26 cellular contexts compared by ENCODE assay signal in the genomic region with DNA sequence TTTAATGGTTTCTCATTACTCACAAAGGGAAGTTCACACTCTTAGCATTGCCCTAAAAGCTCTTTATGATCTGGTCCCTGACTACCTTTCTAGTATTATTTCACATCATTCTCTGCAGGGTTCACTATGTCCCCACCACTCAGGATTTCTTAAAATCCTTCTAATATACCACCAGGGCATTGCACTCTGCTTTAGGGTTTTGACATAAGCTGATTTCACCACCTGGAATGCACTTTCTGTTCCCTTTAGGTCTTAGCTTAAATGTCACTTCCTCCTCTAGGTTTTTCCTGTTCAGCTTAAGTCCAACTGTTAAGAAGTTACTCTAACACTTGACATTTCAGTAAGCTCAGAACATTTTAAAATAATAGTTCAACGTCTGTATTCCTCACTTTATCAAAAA.
DNase-seq lines count a peak whose midpoint lies in the region; ATAC-seq lines count a peak whose summit lies in the region.
"Had no signal": no experiment of that assay in that cellular context is flagged by ENCODE, and none has a peak within 500 bp of the region (broad histone marks: within the 10 kb centered on the region; RNA-seq: fewer than 3 reads in every experiment).

No MANE protein-coding gene starts in this region.

- peak overlapping the region; percentile 7 for H3K4me3 Mint-ChIP-seq in activated T-helper 2 cell treated with anti-CD3 and anti-CD28 coated beads, Interferon-gamma antibody, Interleukin-2, Interleukin-4, amounts not matched to agents 10 μg/mL and 5 μg/mL and 100 μg/mL, durations not matched to agents 14 hours and 24 hours and 36 hours (ENCODE audit: low read depth)
- H3K4me3 Mint-ChIP-seq in naive thymus-derived CD4-positive, alpha-beta T cell, result no peak overlapping the region
- H3K4me3 Mint-ChIP-seq in stimulated activated effector memory CD8-positive, alpha-beta T cell treated with anti-CD3 and anti-CD28 coated beads, Interleukin-12 subunit alpha, Interleukin-12 subunit beta, amount 100 ng/mL, for 72 hours, result no peak overlapping the region
- no peak overlapping the region for H3K4me3 Mint-ChIP-seq in activated CD4-positive, alpha-beta T cell treated with anti-CD3 and anti-CD28 coated beads for 36 hours
- H3K4me3 Mint-ChIP-seq: activated naive CD8-positive, alpha-beta T cell; activated T-cell treated with anti-CD3 and anti-CD28 coated beads, Interleukin-2, amount 50 U/mL, for 4 hours; CD4-positive, CD25-positive, alpha-beta regulatory T cell; stimulated activated naive CD8-positive, alpha-beta T cell treated with anti-CD3 and anti-CD28 coated beads, Interleukin-15, amount 100 ng/mL, for 72 hours had no signal

- no peaks in the 10 kb centered on the region for H3K9me3 ChIP-seq in BLaER1
- no peaks in the 10 kb centered on the region for H3K9me3 ChIP-seq in naive thymus-derived CD4-positive, alpha-beta T cell (ENCODE audit: control insufficient read depth in 2 of 3, low read length in 3 of 3)
- H3K9me3 ChIP-seq: body of pancreas, heart right ventricle, pancreas, transverse colon had no signal

- H3K27ac Mint-ChIP-seq in activated T-helper 2 cell treated with anti-CD3 and anti-CD28 coated beads, Interferon-gamma antibody, Interleukin-2, Interleukin-4, amounts not matched to agents 10 μg/mL and 5 μg/mL and 100 μg/mL, durations not matched to agents 14 hours and 24 hours and 36 hours, result peak overlapping the region; percentile 24
- H3K27ac Mint-ChIP-seq in naive thymus-derived CD4-positive, alpha-beta T cell, result no peak overlapping the region
- no peak overlapping the region for H3K27ac Mint-ChIP-seq in stimulated activated effector memory CD8-positive, alpha-beta T cell treated with anti-CD3 and anti-CD28 coated beads, Interleukin-12 subunit alpha, Interleukin-12 subunit beta, amount 100 ng/mL, for 72 hours
- no peak overlapping the region for H3K27ac Mint-ChIP-seq in activated CD4-positive, alpha-beta T cell treated with anti-CD3 and anti-CD28 coated beads for 36 hours
- H3K27ac Mint-ChIP-seq: activated naive CD8-positive, alpha-beta T cell had no signal

- peak; percentile 57 for ATAC-seq in naive thymus-derived CD4-positive, alpha-beta T cell
- ATAC-seq in stimulated activated effector memory CD8-positive, alpha-beta T cell treated with anti-CD3 and anti-CD28 coated beads, Interleukin-12 subunit alpha, Interleukin-12 subunit beta, amount 100 ng/mL, for 72 hours, result no peak
- no peak for ATAC-seq in GM18861 (IDR thresholded peaks at IDR 0.05; ENCODE audit: unreplicated experiment)
- no peak for ATAC-seq in activated CD4-positive, alpha-beta T cell treated with anti-CD3 and anti-CD28 coated beads for 36 hours
- ATAC-seq: activated T-cell treated with anti-CD3 and anti-CD28 coated beads, Interleukin-2, amount 50 U/mL, for 4 hours; body of pancreas; HCT116; heart right ventricle; pancreas; stimulated activated naive CD8-positive, alpha-beta T cell treated with anti-CD3 and anti-CD28 coated beads, Interleukin-15, amount 100 ng/mL, for 72 hours had no signal

- intact Hi-C loops in activated T-helper 2 cell treated with anti-CD3 and anti-CD28 coated beads, Interferon-gamma antibody, Interleukin-2, Interleukin-4, amounts not matched to agents 10 μg/mL and 5 μg/mL and 100 μg/mL, durations not matched to agents 14 hours and 24 hours and 36 hours (cut with micrococcal nuclease), result loop anchor here (10.0 kb wide), 2 partner anchors 278 to 398 kb away; partner anchors contain the start of gene CD276
- intact Hi-C loops in naive thymus-derived CD4-positive, alpha-beta T cell (cut with micrococcal nuclease), result loop anchor here in 1 of 2 donors (10.0 kb wide), 1 partner anchor 418 kb away; no protein-coding TSS in a partner anchor
- intact Hi-C loops in activated CD4-positive, alpha-beta T cell treated with anti-CD3 and anti-CD28 coated beads for 36 hours (cut with DNase I, micrococcal nuclease), result no loop called here

- H3K27me3 ChIP-seq in BLaER1, result no peaks in the 10 kb centered on the region
- H3K27me3 ChIP-seq in naive thymus-derived CD4-positive, alpha-beta T cell (ENCODE audit: control insufficient read depth in 2 of 2, insufficient read depth in 2 of 2, low read length in 2 of 2), result no peaks in the 10 kb centered on the region
- H3K27me3 ChIP-seq: body of pancreas, heart right ventricle, pancreas, transverse colon had no signal

- H3K4me1 ChIP-seq in BLaER1, result peaks cover 6% of the 10 kb centered on the region; the same call in 1 of the 2 replicates
- no peaks in the 10 kb centered on the region for H3K4me1 ChIP-seq in naive thymus-derived CD4-positive, alpha-beta T cell (ENCODE audit: control insufficient read depth in 2 of 2, insufficient read depth in 2 of 2, low read length in 2 of 2)
- H3K4me1 ChIP-seq: body of pancreas, pancreas had no signal

- CTCF ChIA-PET in naive thymus-derived CD4-positive, alpha-beta T cell (lab: Charles Lee), result interaction anchor here (0.6 kb wide), 1 partner anchor 14 kb away, joined by 4 read pairs; no protein-coding TSS in a partner anchor
- CTCF ChIA-PET in activated CD4-positive, alpha-beta T cell treated with anti-CD3 and anti-CD28 coated beads for 36 hours (lab: Charles Lee), result interaction anchor here (0.6 to 4.8 kb wide), 4 partner anchors 12 to 145 kb away, joined by 3 to 25 read pairs (median 4); no protein-coding TSS in a partner anchor

- H3K27ac ChIP-seq in BLaER1, result no peak overlapping the region
- no peak overlapping the region for H3K27ac ChIP-seq in naive thymus-derived CD4-positive, alpha-beta T cell (ENCODE audit: low read depth, low read length)
- H3K27ac ChIP-seq: body of pancreas, pancreas, transverse colon had no signal

- H3K36me3 ChIP-seq in BLaER1, result peaks cover 56% of the 10 kb centered on the region
- peaks cover 0 to 7% (median 0%) of the 10 kb centered on the region in 3 experiments for H3K36me3 ChIP-seq in naive thymus-derived CD4-positive, alpha-beta T cell (ENCODE audit: control insufficient read depth in 2 of 3, insufficient read depth in 3 of 3, low read length in 3 of 3)

- H4K20me1 ChIP-seq in BLaER1, result no peaks in the 10 kb centered on the region

- H3K4me3 ChIP-seq in BLaER1, result no peak overlapping the region
- H3K4me3 ChIP-seq in naive thymus-derived CD4-positive, alpha-beta T cell (ENCODE audit: low read length), result no peak overlapping the region
- H3K4me3 ChIP-seq: body of pancreas, heart right ventricle, lung, pancreas, transverse colon had no signal

- POLR2A ChIA-PET in naive thymus-derived CD4-positive, alpha-beta T cell (lab: Charles Lee), result no interaction called here
- POLR2A ChIA-PET in activated CD4-positive, alpha-beta T cell treated with anti-CD3 and anti-CD28 coated beads for 36 hours (lab: Charles Lee), result no interaction called here

- peaks cover 21% of the 10 kb centered on the region for H3K4me1 Mint-ChIP-seq in activated T-helper 2 cell treated with anti-CD3 and anti-CD28 coated beads, Interferon-gamma antibody, Interleukin-2, Interleukin-4, amounts not matched to agents 10 μg/mL and 5 μg/mL and 100 μg/mL, durations not matched to agents 14 hours and 24 hours and 36 hours (ENCODE audit: low read depth)
- H3K4me1 Mint-ChIP-seq in naive thymus-derived CD4-positive, alpha-beta T cell, result peaks cover 0 to 2% (median 0%) of the 10 kb centered on the region in 7 donors
- peaks cover 19% of the 10 kb centered on the region for H3K4me1 Mint-ChIP-seq in stimulated activated effector memory CD8-positive, alpha-beta T cell treated with anti-CD3 and anti-CD28 coated beads, Interleukin-12 subunit alpha, Interleukin-12 subunit beta, amount 100 ng/mL, for 72 hours
- peaks cover 10% of the 10 kb centered on the region for H3K4me1 Mint-ChIP-seq in activated CD4-positive, alpha-beta T cell treated with anti-CD3 and anti-CD28 coated beads for 36 hours
- H3K4me1 Mint-ChIP-seq: stimulated activated naive CD8-positive, alpha-beta T cell treated with anti-CD3 and anti-CD28 coated beads, Interleukin-15, amount 100 ng/mL, for 72 hours had no signal

- DNase-seq in NOMO-1 (lab: John Stamatoyannopoulos, UW; ENCODE audit: unreplicated experiment in 2 of 2), result peak; percentile 86 to 98
- DNase-seq in activated T-helper 2 cell treated with anti-CD3 and anti-CD28 coated beads, Interferon-gamma antibody, Interleukin-2, Interleukin-4, amounts not matched to agents 10 μg/mL and 5 μg/mL and 100 μg/mL, durations not matched to agents 14 hours and 24 hours and 36 hours (ENCODE audit: low spot score), result no peak
- DNase-seq in naive thymus-derived CD4-positive, alpha-beta T cell, result no peak
- no peak for DNase-seq in stimulated activated effector memory CD8-positive, alpha-beta T cell treated with anti-CD3 and anti-CD28 coated beads, Interleukin-12 subunit alpha, Interleukin-12 subunit beta, amount 100 ng/mL, for 72 hours (ENCODE audit: low spot score in 2 of 2)
- no peak for DNase-seq in activated CD4-positive, alpha-beta T cell treated with anti-CD3 and anti-CD28 coated beads, Interleukin-2, amount 50 U/mL, for 4 hours
- DNase-seq in activated CD4-positive, alpha-beta T cell treated with anti-CD3 and anti-CD28 coated beads for 36 hours, result no peak
- DNase-seq: activated T-cell treated with anti-CD3 and anti-CD28 coated beads, Interleukin-2, amount 50 U/mL, for 4 hours; body of pancreas; CD4-positive, CD25-positive, alpha-beta regulatory T cell; DMS153; heart right ventricle; naive B cell; NCI-H1092; NCI-H2081; NCI-H510A treated with DMSO at 0.1 percent for 48 hours; OCI-M1; pancreas; SHP77 treated with DMSO at 0.1 percent for 48 hours; stimulated activated naive CD8-positive, alpha-beta T cell treated with anti-CD3 and anti-CD28 coated beads, Interleukin-15, amount 100 ng/mL, for 72 hours; T-helper 2 cell; transverse colon had no signal

- H3K27me3 Mint-ChIP-seq in activated T-helper 2 cell treated with anti-CD3 and anti-CD28 coated beads, Interferon-gamma antibody, Interleukin-2, Interleukin-4, amounts not matched to agents 10 μg/mL and 5 μg/mL and 100 μg/mL, durations not matched to agents 14 hours and 24 hours and 36 hours (ENCODE audit: low read depth), result no peaks in the 10 kb centered on the region
- H3K27me3 Mint-ChIP-seq in naive thymus-derived CD4-positive, alpha-beta T cell, result no peaks in the 10 kb centered on the region
- H3K27me3 Mint-ChIP-seq in activated CD4-positive, alpha-beta T cell treated with anti-CD3 and anti-CD28 coated beads for 36 hours, result no peaks in the 10 kb centered on the region
- H3K27me3 Mint-ChIP-seq: activated naive CD8-positive, alpha-beta T cell; stimulated activated naive CD8-positive, alpha-beta T cell treated with anti-CD3 and anti-CD28 coated beads, Interleukin-15, amount 100 ng/mL, for 72 hours had no signal

- no peaks in the 10 kb centered on the region for H3K9me3 Mint-ChIP-seq in activated T-helper 2 cell treated with anti-CD3 and anti-CD28 coated beads, Interferon-gamma antibody, Interleukin-2, Interleukin-4, amounts not matched to agents 10 μg/mL and 5 μg/mL and 100 μg/mL, durations not matched to agents 14 hours and 24 hours and 36 hours
- H3K9me3 Mint-ChIP-seq in naive thymus-derived CD4-positive, alpha-beta T cell, result no peaks in the 10 kb centered on the region
- no peaks in the 10 kb centered on the region for H3K9me3 Mint-ChIP-seq in stimulated activated effector memory CD8-positive, alpha-beta T cell treated with anti-CD3 and anti-CD28 coated beads, Interleukin-12 subunit alpha, Interleukin-12 subunit beta, amount 100 ng/mL, for 72 hours
- H3K9me3 Mint-ChIP-seq in activated CD4-positive, alpha-beta T cell treated with anti-CD3 and anti-CD28 coated beads for 36 hours (ENCODE audit: low read depth), result no peaks in the 10 kb centered on the region
- H3K9me3 Mint-ChIP-seq: activated T-cell treated with anti-CD3 and anti-CD28 coated beads, Interleukin-2, amount 50 U/mL, for 4 hours; CD4-positive, CD25-positive, alpha-beta regulatory T cell; naive B cell; stimulated activated naive CD8-positive, alpha-beta T cell treated with anti-CD3 and anti-CD28 coated beads, Interleukin-15, amount 100 ng/mL, for 72 hours had no signal

- peaks cover 9% of the 10 kb centered on the region for H3K36me3 Mint-ChIP-seq in activated T-helper 2 cell treated with anti-CD3 and anti-CD28 coated beads, Interferon-gamma antibody, Interleukin-2, Interleukin-4, amounts not matched to agents 10 μg/mL and 5 μg/mL and 100 μg/mL, durations not matched to agents 14 hours and 24 hours and 36 hours (ENCODE audit: low read depth)
- peaks cover 0 to 42% (median 30%) of the 10 kb centered on the region in 5 donors for H3K36me3 Mint-ChIP-seq in naive thymus-derived CD4-positive, alpha-beta T cell
- H3K36me3 Mint-ChIP-seq in stimulated activated effector memory CD8-positive, alpha-beta T cell treated with anti-CD3 and anti-CD28 coated beads, Interleukin-12 subunit alpha, Interleukin-12 subunit beta, amount 100 ng/mL, for 72 hours, result peaks cover 14% of the 10 kb centered on the region
- peaks cover 8% of the 10 kb centered on the region for H3K36me3 Mint-ChIP-seq in activated CD4-positive, alpha-beta T cell treated with anti-CD3 and anti-CD28 coated beads for 36 hours (ENCODE audit: low read depth)
- H3K36me3 Mint-ChIP-seq: CD4-positive, CD25-positive, alpha-beta regulatory T cell had no signal

- H3K9ac ChIP-seq in BLaER1, result no peak overlapping the region

- peak overlapping the region; percentile 1; the same call in 1 of the 2 replicates for H3K4me2 ChIP-seq in BLaER1

Comparison
In these comparisons a context has a peak if more than half of its experiments do, and no peak if none do; other contexts are left out.
1. DNase-seq: peak in NOMO-1 (2 of 2); none in activated T-helper 2 cell treated with anti-CD3 and anti-CD28 coated beads, Interferon-gamma antibody, Interleukin-2, Interleukin-4, amounts not matched to agents 10 μg/mL and 5 μg/mL and 100 μg/mL, durations not matched to agents 14 hours and 24 hours and 36 hours (single experiment), naive thymus-derived CD4-positive, alpha-beta T cell (0 of 9), stimulated activated effector memory CD8-positive, alpha-beta T cell treated with anti-CD3 and anti-CD28 coated beads, Interleukin-12 subunit alpha, Interleukin-12 subunit beta, amount 100 ng/mL, for 72 hours (0 of 2), activated CD4-positive, alpha-beta T cell treated with anti-CD3 and anti-CD28 coated beads, Interleukin-2, amount 50 U/mL, for 4 hours (0 of 2) and activated CD4-positive, alpha-beta T cell treated with anti-CD3 and anti-CD28 coated beads for 36 hours (single experiment).